Comparison of ENCODE assay signal across 28 cellular contexts in genomic region chr5:95411476-95411875, GRCh38. TPM values are rescaled to one million over a fixed set of nuclear protein-coding genes. Genes with fewer than 3 reads are reported as not detected.
"Had no signal": no experiment of that assay in that cellular context is flagged by ENCODE, and none has a peak within 500 bp of the region (broad histone marks: within the 10 kb centered on the region; RNA-seq: fewer than 3 reads in every experiment).

No MANE protein-coding gene starts in this region.

- H3K9me3 ChIP-seq: left lung, lower lobe of right lung, neutrophil, ovary, right atrium auricular region, right lobe of liver, tibial nerve, uterus had no signal

- H3K27me3 ChIP-seq: left lung, neutrophil, ovary, right atrium auricular region, right lobe of liver, tibial nerve, uterus had no signal

- H3K4me2 ChIP-seq: smooth muscle cell had no signal

- H3K36me3 ChIP-seq: left lung, lower lobe of right lung, neutrophil, ovary, right atrium auricular region, right lobe of liver, tibial nerve, uterus had no signal

- DNase-seq: kidney glomerular epithelial cell; left cardiac atrium; left lung; lower lobe of right lung; mammary epithelial cell; mesenchymal stem cell; naive thymus-derived CD8-positive, alpha-beta T cell; occipital lobe; ovary; right lobe of liver; stimulated activated CD4-positive, alpha-beta T cell treated with anti-CD3 and anti-CD28 coated beads, Interleukin-1b, Interleukin-23, amount 100 ng/mL, for 48 hours; stimulated activated CD4-positive, alpha-beta T cell treated with anti-CD3 and anti-CD28 coated beads, Interleukin-2, amount 100 ng/mL, for 48 hours; stimulated activated CD4-positive, alpha-beta T cell treated with anti-CD3 and anti-CD28 coated beads, Interleukin-4, amount 100 ng/mL, for 4 hours; stimulated activated CD8-positive, alpha-beta memory T cell treated with anti-CD3 and anti-CD28 coated beads, Interleukin-4, amount 100 ng/mL, for 48 hours; stimulated activated naive CD4-positive, alpha-beta T cell treated with Interleukin-2 at 50 U/mL for 16 hours; stimulated activated naive CD8-positive, alpha-beta T cell treated with anti-CD3 and anti-CD28 coated beads, Interleukin-15, amount 100 ng/mL, for 72 hours; substantia nigra; uterus had no signal

- FAIRE-seq: keratinocyte had no signal

- H3K27ac ChIP-seq: left lung, lower lobe of right lung, neutrophil, ovary, right atrium auricular region, right lobe of liver, tibial nerve, uterus had no signal

- H3K4me1 ChIP-seq: left lung, lower lobe of right lung, right atrium auricular region, tibial nerve, uterus had no signal

- H3K4me3 ChIP-seq: left lung, lower lobe of right lung, ovary, right atrium auricular region, right lobe of liver, smooth muscle cell, tibial nerve, uterus had no signal

RNA-seq across cellular contexts. Expression of gene FAM81B, which starts 20.3 kb away (rescaled TPM):
- total RNA-seq: liver; mammary epithelial cell; mucosa of gallbladder; naive thymus-derived CD8-positive, alpha-beta T cell; neural crest cell; progenitor cell of endocrine pancreas; renal cortical epithelial cell; right lobe of liver; smooth muscle cell; tibial nerve had no signal
